In the genomic region with DNA sequence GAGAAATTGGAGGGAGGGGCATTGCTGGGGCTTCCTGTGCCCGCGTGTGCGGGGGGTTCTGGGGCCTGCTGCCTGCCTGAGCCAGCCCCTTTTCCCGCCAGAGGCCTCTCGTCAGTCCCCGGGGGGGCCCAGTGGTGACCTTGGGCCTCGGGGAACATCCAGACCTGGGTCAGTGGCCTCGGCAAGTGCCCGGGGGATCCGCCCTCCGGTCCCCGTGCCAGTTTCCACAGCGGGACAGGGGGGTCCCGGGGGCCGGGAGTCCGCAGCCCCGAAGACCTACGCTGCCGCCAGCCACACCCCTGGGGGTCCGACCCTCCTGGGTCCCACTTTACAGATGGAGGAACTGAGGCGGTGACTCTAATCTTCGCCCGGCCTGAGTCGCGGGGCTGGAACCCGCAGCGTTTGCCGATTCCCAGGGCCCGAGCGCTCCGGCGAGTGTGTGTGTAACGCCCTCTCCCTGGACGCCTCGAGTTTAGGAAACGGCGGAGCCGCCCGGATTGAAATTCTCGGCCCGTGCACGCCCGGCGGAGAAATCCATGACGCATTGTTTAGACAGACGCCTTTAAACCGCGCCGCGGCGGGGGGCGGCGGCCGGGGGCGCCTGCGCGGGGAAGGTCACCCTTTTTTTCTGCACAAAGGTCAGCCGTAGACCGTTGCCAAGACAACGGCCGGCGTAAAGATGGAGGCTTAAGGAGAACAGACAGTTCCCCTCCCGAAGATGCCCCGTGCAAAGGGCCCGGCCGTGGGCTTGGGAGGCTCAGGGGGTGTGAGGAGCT, we compare ENCODE assay signal across 1 cellular context.
TF ChIP-seq lines count a peak whose summit lies in the region.

No MANE protein-coding gene starts in this region.

TF ChIP-seq in HepG2, 621 proteins besides CTCF, POLR2A, EP300 and RAD21 (continued from another document and continues in another):
- TF ChIP-seq, protein P1, sequence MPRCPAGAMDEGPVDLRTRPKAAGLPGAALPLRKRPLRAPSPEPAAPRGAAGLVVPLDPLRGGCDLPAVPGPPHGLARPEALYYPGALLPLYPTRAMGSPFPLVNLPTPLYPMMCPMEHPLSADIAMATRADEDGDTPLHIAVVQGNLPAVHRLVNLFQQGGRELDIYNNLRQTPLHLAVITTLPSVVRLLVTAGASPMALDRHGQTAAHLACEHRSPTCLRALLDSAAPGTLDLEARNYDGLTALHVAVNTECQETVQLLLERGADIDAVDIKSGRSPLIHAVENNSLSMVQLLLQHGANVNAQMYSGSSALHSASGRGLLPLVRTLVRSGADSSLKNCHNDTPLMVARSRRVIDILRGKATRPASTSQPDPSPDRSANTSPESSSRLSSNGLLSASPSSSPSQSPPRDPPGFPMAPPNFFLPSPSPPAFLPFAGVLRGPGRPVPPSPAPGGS (CRISPR knock-in tag; IDR thresholded peaks at IDR 0.05): peak; percentile 69; the same call in 1 of the 2 replicates
- no peak; the same call in 1 of the 2 replicates for TF ChIP-seq ZMAT3 (CRISPR knock-in tag; conservative IDR thresholded peaks at IDR 0.05)
- TF ChIP-seq HMG20B (CRISPR knock-in tag; conservative IDR thresholded peaks at IDR 0.05): no peak
- no peak for TF ChIP-seq MIER2 (CRISPR knock-in tag; IDR thresholded peaks at IDR 0.05)
- no peak for TF ChIP-seq ZNF138 (CRISPR knock-in tag; IDR thresholded peaks at IDR 0.05; ENCODE audit: low read depth)
- TF ChIP-seq DNMT1 (CRISPR knock-in tag; IDR thresholded peaks at IDR 0.05): 0 out of 2 replicates have a peak, but pooled peaks have one; percentile 44
- TF ChIP-seq ZEB1 (IDR thresholded peaks at IDR 0.05; ENCODE audit: insufficient replicate concordance, low read depth): peak; percentile 6
- TF ChIP-seq NFYC (CRISPR knock-in tag; IDR thresholded peaks at IDR 0.05): 0 out of 2 replicates have a peak, but pooled peaks have one; percentile 17
- TF ChIP-seq ZNF160 (CRISPR knock-in tag; IDR thresholded peaks at IDR 0.05): no peak
- TF ChIP-seq, protein P2, sequence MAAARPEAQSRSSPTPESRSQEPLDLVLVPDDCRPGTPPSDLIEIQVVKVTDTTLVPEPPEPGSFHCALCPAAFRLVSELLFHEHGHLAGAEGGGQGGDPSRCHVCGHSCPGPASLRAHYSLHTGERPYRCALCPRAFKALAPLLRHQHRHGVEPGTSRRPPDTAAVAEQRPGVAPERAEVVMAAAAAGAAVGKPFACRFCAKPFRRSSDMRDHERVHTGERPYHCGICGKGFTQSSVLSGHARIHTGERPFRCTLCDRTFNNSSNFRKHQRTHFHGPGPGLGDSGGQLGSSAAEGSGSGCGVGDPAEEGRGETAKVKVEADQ (CRISPR knock-in tag; IDR thresholded peaks at IDR 0.05; ENCODE audit: borderline replicate concordance): no peak
- TF ChIP-seq, protein P3, sequence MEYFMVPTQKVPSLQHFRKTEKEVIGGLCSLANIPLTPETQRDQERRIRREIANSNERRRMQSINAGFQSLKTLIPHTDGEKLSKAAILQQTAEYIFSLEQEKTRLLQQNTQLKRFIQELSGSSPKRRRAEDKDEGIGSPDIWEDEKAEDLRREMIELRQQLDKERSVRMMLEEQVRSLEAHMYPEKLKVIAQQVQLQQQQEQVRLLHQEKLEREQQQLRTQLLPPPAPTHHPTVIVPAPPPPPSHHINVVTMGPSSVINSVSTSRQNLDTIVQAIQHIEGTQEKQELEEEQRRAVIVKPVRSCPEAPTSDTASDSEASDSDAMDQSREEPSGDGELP (IDR thresholded peaks at IDR 0.05; ENCODE audit: borderline replicate concordance, low read depth): 0 out of 2 replicates have a peak, but pooled peaks have one; percentile 1
- TF ChIP-seq RAD51 (IDR thresholded peaks at IDR 0.05; ENCODE audit: borderline replicate concordance): no peak
- peak; percentile 22; the same call in 1 of the 2 replicates for TF ChIP-seq ETV5 (CRISPR knock-in tag; IDR thresholded peaks at IDR 0.05; ENCODE audit: borderline replicate concordance)
- no peak for TF ChIP-seq TRIM24 (CRISPR knock-in tag; IDR thresholded peaks at IDR 0.05)
- TF ChIP-seq NCOA2 (CRISPR knock-in tag; IDR thresholded peaks at IDR 0.05): no peak; the same call in none of the 2 replicates
- TF ChIP-seq, protein P4, sequence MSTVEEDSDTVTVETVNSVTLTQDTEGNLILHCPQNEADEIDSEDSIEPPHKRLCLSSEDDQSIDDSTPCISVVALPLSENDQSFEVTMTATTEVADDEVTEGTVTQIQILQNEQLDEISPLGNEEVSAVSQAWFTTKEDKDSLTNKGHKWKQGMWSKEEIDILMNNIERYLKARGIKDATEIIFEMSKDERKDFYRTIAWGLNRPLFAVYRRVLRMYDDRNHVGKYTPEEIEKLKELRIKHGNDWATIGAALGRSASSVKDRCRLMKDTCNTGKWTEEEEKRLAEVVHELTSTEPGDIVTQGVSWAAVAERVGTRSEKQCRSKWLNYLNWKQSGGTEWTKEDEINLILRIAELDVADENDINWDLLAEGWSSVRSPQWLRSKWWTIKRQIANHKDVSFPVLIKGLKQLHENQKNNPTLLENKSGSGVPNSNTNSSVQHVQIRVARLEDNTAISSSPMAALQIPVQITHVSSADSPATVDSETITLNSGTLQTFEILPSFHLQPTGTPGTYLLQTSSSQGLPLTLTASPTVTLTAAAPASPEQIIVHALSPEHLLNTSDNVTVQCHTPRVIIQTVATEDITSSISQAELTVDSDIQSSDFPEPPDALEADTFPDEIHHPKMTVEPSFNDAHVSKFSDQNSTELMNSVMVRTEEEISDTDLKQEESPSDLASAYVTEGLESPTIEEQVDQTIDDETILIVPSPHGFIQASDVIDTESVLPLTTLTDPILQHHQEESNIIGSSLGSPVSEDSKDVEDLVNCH (CRISPR knock-in tag; IDR thresholded peaks at IDR 0.05): no peak
- no peak; the same call in 1 of the 2 replicates for TF ChIP-seq NFKB2 (CRISPR knock-in tag; IDR thresholded peaks at IDR 0.05; ENCODE audit: borderline replicate concordance)
- TF ChIP-seq, protein P5, sequence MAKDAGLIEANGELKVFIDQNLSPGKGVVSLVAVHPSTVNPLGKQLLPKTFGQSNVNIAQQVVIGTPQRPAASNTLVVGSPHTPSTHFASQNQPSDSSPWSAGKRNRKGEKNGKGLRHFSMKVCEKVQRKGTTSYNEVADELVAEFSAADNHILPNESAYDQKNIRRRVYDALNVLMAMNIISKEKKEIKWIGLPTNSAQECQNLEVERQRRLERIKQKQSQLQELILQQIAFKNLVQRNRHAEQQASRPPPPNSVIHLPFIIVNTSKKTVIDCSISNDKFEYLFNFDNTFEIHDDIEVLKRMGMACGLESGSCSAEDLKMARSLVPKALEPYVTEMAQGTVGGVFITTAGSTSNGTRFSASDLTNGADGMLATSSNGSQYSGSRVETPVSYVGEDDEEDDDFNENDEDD (CRISPR knock-in tag; IDR thresholded peaks at IDR 0.05; ENCODE audit: borderline replicate concordance): peak; percentile 26; the same call in 1 of the 2 replicates
- TF ChIP-seq, protein P6, sequence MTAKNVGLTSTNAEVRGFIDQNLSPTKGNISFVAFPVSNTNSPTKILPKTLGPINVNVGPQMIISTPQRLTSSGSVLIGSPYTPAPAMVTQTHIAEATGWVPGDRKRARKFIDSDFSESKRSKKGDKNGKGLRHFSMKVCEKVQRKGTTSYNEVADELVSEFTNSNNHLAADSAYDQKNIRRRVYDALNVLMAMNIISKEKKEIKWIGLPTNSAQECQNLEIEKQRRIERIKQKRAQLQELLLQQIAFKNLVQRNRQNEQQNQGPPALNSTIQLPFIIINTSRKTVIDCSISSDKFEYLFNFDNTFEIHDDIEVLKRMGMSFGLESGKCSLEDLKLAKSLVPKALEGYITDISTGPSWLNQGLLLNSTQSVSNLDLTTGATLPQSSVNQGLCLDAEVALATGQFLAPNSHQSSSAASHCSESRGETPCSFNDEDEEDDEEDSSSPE (CRISPR knock-in tag; IDR thresholded peaks at IDR 0.05): peak; percentile 71; the same call in 1 of the 2 replicates
- TF ChIP-seq ZNF264 (CRISPR knock-in tag; IDR thresholded peaks at IDR 0.05): no peak
- no peak for TF ChIP-seq TMF1 (CRISPR knock-in tag; IDR thresholded peaks at IDR 0.05; ENCODE audit: low read depth)
- TF ChIP-seq MAFK (conservative IDR thresholded peaks at IDR 0.05 in 1 of 2, IDR thresholded peaks at IDR 0.05 in 1 of 2; ENCODE audit: low read length in 2 of 2): no peak
- no peak for TF ChIP-seq ZNF263 (CRISPR knock-in tag; IDR thresholded peaks at IDR 0.05)
- TF ChIP-seq ZNF34 (CRISPR knock-in tag; IDR thresholded peaks at IDR 0.05; ENCODE audit: borderline replicate concordance): no peak
- TF ChIP-seq RBM39 (IDR thresholded peaks at IDR 0.05; ENCODE audit: low read depth, low read length, poor library complexity, severe bottlenecking): peak; percentile 69
- TF ChIP-seq, protein P7, sequence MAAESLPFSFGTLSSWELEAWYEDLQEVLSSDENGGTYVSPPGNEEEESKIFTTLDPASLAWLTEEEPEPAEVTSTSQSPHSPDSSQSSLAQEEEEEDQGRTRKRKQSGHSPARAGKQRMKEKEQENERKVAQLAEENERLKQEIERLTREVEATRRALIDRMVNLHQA (CRISPR knock-in tag; IDR thresholded peaks at IDR 0.05): no peak
- TF ChIP-seq WIZ (CRISPR knock-in tag; IDR thresholded peaks at IDR 0.05): no peak; the same call in 1 of the 2 replicates
- peak; percentile 60 for TF ChIP-seq SAP130 (CRISPR knock-in tag; IDR thresholded peaks at IDR 0.05; ENCODE audit: low read depth)
- peak; percentile 53; the same call in 1 of the 2 replicates for TF ChIP-seq FOXJ3 (CRISPR knock-in tag; IDR thresholded peaks at IDR 0.05; ENCODE audit: borderline replicate concordance)
- peak; percentile 57; the same call in 1 of the 2 replicates for TF ChIP-seq ATF7-NPFF (CRISPR knock-in tag; IDR thresholded peaks at IDR 0.05; ENCODE audit: low read depth)
- TF ChIP-seq, protein P8, sequence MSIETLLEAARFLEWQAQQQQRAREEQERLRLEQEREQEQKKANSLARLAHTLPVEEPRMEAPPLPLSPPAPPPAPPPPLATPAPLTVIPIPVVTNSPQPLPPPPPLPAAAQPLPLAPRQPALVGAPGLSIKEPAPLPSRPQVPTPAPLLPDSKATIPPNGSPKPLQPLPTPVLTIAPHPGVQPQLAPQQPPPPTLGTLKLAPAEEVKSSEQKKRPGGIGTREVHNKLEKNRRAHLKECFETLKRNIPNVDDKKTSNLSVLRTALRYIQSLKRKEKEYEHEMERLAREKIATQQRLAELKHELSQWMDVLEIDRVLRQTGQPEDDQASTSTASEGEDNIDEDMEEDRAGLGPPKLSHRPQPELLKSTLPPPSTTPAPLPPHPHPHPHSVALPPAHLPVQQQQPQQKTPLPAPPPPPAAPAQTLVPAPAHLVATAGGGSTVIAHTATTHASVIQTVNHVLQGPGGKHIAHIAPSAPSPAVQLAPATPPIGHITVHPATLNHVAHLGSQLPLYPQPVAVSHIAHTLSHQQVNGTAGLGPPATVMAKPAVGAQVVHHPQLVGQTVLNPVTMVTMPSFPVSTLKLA (IDR thresholded peaks at IDR 0.05): no peak
- TF ChIP-seq PITX1 (CRISPR knock-in tag; IDR thresholded peaks at IDR 0.05): no peak
- TF ChIP-seq ZNF282 (IDR thresholded peaks at IDR 0.05; ENCODE audit: partially characterized antibody): no peak
- no peak for TF ChIP-seq STAG1 (CRISPR knock-in tag; IDR thresholded peaks at IDR 0.05)
- TF ChIP-seq, protein P9, sequence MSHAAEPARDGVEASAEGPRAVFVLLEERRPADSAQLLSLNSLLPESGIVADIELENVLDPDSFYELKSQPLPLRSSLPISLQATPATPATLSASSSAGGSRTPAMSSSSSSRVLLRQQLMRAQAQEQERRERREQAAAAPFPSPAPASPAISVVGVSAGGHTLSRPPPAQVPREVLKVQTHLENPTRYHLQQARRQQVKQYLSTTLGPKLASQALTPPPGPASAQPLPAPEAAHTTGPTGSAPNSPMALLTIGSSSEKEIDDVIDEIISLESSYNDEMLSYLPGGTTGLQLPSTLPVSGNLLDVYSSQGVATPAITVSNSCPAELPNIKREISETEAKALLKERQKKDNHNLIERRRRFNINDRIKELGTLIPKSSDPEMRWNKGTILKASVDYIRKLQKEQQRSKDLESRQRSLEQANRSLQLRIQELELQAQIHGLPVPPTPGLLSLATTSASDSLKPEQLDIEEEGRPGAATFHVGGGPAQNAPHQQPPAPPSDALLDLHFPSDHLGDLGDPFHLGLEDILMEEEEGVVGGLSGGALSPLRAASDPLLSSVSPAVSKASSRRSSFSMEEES (CRISPR knock-in tag; IDR thresholded peaks at IDR 0.05): no peak
- peak; percentile 89 for TF ChIP-seq HNRNPL (IDR thresholded peaks at IDR 0.05; ENCODE audit: low read depth, low read length)
- no peak for TF ChIP-seq ATRX (CRISPR knock-in tag; IDR thresholded peaks at IDR 0.05; ENCODE audit: borderline replicate concordance)
- TF ChIP-seq, protein P10, sequence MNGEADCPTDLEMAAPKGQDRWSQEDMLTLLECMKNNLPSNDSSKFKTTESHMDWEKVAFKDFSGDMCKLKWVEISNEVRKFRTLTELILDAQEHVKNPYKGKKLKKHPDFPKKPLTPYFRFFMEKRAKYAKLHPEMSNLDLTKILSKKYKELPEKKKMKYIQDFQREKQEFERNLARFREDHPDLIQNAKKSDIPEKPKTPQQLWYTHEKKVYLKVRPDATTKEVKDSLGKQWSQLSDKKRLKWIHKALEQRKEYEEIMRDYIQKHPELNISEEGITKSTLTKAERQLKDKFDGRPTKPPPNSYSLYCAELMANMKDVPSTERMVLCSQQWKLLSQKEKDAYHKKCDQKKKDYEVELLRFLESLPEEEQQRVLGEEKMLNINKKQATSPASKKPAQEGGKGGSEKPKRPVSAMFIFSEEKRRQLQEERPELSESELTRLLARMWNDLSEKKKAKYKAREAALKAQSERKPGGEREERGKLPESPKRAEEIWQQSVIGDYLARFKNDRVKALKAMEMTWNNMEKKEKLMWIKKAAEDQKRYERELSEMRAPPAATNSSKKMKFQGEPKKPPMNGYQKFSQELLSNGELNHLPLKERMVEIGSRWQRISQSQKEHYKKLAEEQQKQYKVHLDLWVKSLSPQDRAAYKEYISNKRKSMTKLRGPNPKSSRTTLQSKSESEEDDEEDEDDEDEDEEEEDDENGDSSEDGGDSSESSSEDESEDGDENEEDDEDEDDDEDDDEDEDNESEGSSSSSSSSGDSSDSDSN (CRISPR knock-in tag; IDR thresholded peaks at IDR 0.05): peak; percentile 49
- TF ChIP-seq REL (CRISPR knock-in tag; conservative IDR thresholded peaks at IDR 0.05): no peak
- TF ChIP-seq NFE2L2 (IDR thresholded peaks at IDR 0.05; ENCODE audit: low read length): no peak
- peak; percentile 71; the same call in 1 of the 2 replicates for TF ChIP-seq ZFP90 (CRISPR knock-in tag; IDR thresholded peaks at IDR 0.05; ENCODE audit: borderline replicate concordance)
- TF ChIP-seq, protein P11, sequence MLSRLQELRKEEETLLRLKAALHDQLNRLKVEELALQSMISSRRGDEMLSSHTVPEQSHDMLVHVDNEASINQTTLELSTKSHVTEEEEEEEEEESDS (CRISPR knock-in tag; IDR thresholded peaks at IDR 0.05; ENCODE audit: borderline replicate concordance): no peak
- TF ChIP-seq, protein P12, sequence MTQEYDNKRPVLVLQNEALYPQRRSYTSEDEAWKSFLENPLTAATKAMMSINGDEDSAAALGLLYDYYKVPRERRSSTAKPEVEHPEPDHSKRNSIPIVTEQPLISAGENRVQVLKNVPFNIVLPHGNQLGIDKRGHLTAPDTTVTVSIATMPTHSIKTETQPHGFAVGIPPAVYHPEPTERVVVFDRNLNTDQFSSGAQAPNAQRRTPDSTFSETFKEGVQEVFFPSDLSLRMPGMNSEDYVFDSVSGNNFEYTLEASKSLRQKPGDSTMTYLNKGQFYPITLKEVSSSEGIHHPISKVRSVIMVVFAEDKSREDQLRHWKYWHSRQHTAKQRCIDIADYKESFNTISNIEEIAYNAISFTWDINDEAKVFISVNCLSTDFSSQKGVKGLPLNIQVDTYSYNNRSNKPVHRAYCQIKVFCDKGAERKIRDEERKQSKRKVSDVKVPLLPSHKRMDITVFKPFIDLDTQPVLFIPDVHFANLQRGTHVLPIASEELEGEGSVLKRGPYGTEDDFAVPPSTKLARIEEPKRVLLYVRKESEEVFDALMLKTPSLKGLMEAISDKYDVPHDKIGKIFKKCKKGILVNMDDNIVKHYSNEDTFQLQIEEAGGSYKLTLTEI (CRISPR knock-in tag; conservative IDR thresholded peaks at IDR 0.05): no peak
- TF ChIP-seq POLR2AphosphoS2 (IDR thresholded peaks at IDR 0.05; ENCODE audit: low read depth, low read length): no peak
